In genomic region chr1:109083923-109084322, GRCh38 we compare ENCODE assay signal across 17 cellular contexts. TPM values are rescaled to one million over a fixed set of nuclear protein-coding genes. Genes with fewer than 3 reads are reported as not detected.
A peak's percentile ranks its signal among the peaks of the same experiment; 100 is the strongest.
DNase-seq lines count a peak whose midpoint lies in the region; ATAC-seq, FAIRE-seq and TF ChIP-seq lines count a peak whose summit lies in the region.
"Had no signal": no experiment of that assay in that cellular context is flagged by ENCODE, and none has a peak within 500 bp of the region (broad histone marks: within the 10 kb centered on the region; RNA-seq: fewer than 3 reads in every experiment).

No MANE protein-coding gene starts in this region.

- no peaks in the 10 kb centered on the region for H3K27me3 Mint-ChIP-seq in type B pancreatic cell
- H3K27me3 Mint-ChIP-seq in CD8-positive, alpha-beta memory T cell: peaks cover 0 to 5% of the 10 kb centered on the region in 2 donors
- H3K27me3 Mint-ChIP-seq: T-cell had no signal

- H3K27me3 ChIP-seq in HepG2 (ENCODE audit: control insufficient read depth in 1 of 2, insufficient read depth in 2 of 2, low read length in 2 of 2) (no peaks in the 10 kb centered on the region), right lobe of liver (no peaks in the 10 kb centered on the region), transverse colon (no peaks in the 10 kb centered on the region)
- H3K27me3 ChIP-seq in CD8-positive, alpha-beta memory T cell (ENCODE audit: insufficient read depth, low read length, poor library complexity, severe bottlenecking): no peaks in the 10 kb centered on the region
- H3K27me3 ChIP-seq: pancreas, vagina had no signal

- no peak overlapping the region for H3K4me3 Mint-ChIP-seq in type B pancreatic cell
- H3K4me3 Mint-ChIP-seq in CD8-positive, alpha-beta memory T cell: peak overlapping the region in 1 of 7 donors; percentile 41
- H3K4me3 Mint-ChIP-seq: T-cell had no signal

- peak overlapping the region; percentile 29; the same call in 1 of the 2 replicates for H3K9ac ChIP-seq in HepG2 (ENCODE audit: insufficient read depth, low read depth, low read length)
- H3K9ac ChIP-seq: KMS-11 had no signal

- H3K9me3 ChIP-seq in HepG2 (ENCODE audit: low read length) (no peaks in the 10 kb centered on the region), right lobe of liver (no peaks in the 10 kb centered on the region), mesodermal cell (ENCODE audit: control insufficient read depth, low read length) (no peaks in the 10 kb centered on the region), transverse colon (no peaks in the 10 kb centered on the region)
- H3K9me3 ChIP-seq in CD8-positive, alpha-beta memory T cell (ENCODE audit: low read length): no peaks in the 10 kb centered on the region
- H3K9me3 ChIP-seq: lower lobe of right lung, pancreas, vagina had no signal

- DNase-seq in HepG2 (ENCODE audit: low spot score): peak; percentile 82
- DNase-seq in right lobe of liver: no peak
- DNase-seq in astrocyte of the cerebellum (ENCODE audit: low read depth): peak; percentile 48
- no peak for DNase-seq in type B pancreatic cell (ENCODE audit: extremely low spot score, unreplicated experiment)
- no peak for DNase-seq in transverse colon
- DNase-seq in CD8-positive, alpha-beta memory T cell: no peak
- DNase-seq in HuH-7.5 (ENCODE audit: low spot score): no peak
- DNase-seq: activated CD4-positive, alpha-beta T cell treated with anti-CD3 and anti-CD28 coated beads for 48 hours; lower lobe of right lung; NCI-H2171; pancreas; T-cell had no signal

- no TSS peak for BruUV-seq in HepG2 (replicated peaks; lab: Mats Ljungman, UMichigan)

- FAIRE-seq in HepG2 (lab: Jason Lieb, UNC): no peak
- FAIRE-seq: pancreas had no signal

- H3K36me3 Mint-ChIP-seq in type B pancreatic cell: no peaks in the 10 kb centered on the region
- H3K36me3 Mint-ChIP-seq in CD8-positive, alpha-beta memory T cell: peaks cover 0 to 2% (median 0%) of the 10 kb centered on the region in 3 donors
- H3K36me3 Mint-ChIP-seq: T-cell had no signal

- in situ Hi-C loops in HepG2 (cut with HindIII; ENCODE audit: extremely low pct_ligation_motif_present, low pct_unique_long_range_greater_than_20kb) (no loop called here), astrocyte of the cerebellum (cut with HindIII; ENCODE audit: low sequenced_read_pairs) (no loop called here), transverse colon (cut with MboI; ENCODE audit: low pct_ligation_motif_present in 1 of 4, low pct_unique_long_range_greater_than_20kb in 1 of 4, low sequenced_read_pairs in 3 of 4) (no loop called here)

- H3K4me1 ChIP-seq in HepG2 (ENCODE audit: insufficient read depth, low read length) (peaks cover 45% of the 10 kb centered on the region), right lobe of liver (no peaks in the 10 kb centered on the region), mesodermal cell (ENCODE audit: control insufficient read depth, insufficient read depth, low read length, poor library complexity, severe bottlenecking) (peaks cover 4% of the 10 kb centered on the region), transverse colon (peaks cover 0 to 1% (median 0%) of the 10 kb centered on the region in 4 donors)
- no peaks in the 10 kb centered on the region for H3K4me1 ChIP-seq in CD8-positive, alpha-beta memory T cell (ENCODE audit: insufficient read depth, low read length)
- H3K4me1 ChIP-seq: pancreas had no signal

- peak overlapping the region in 1 of 3 experiments; percentile 57; a peak in 1 of 6 replicates for H3K4me3 ChIP-seq in HepG2 (replicated peaks in 1 of 3; ENCODE audit: insufficient read depth in 1 of 3, low read depth in 2 of 3, low read length in 3 of 3)
- H3K4me3 ChIP-seq in right lobe of liver: no peak overlapping the region
- no peak overlapping the region for H3K4me3 ChIP-seq in astrocyte of the cerebellum (ENCODE audit: low read depth, low read length)
- H3K4me3 ChIP-seq in mesodermal cell (ENCODE audit: extremely low read depth, insufficient read depth, low read length, poor library complexity, severe bottlenecking): no peak overlapping the region
- no peak overlapping the region for H3K4me3 ChIP-seq in transverse colon
- no peak overlapping the region for H3K4me3 ChIP-seq in CD8-positive, alpha-beta memory T cell (ENCODE audit: low read length)
- H3K4me3 ChIP-seq: lower lobe of right lung, pancreas, vagina had no signal

- no peak for TF ChIP-seq RAD21 in HepG2 (CRISPR knock-in tag; IDR thresholded peaks at IDR 0.05)

- TF ChIP-seq POLR2A in HepG2 (IDR thresholded peaks at IDR 0.05; ENCODE audit: insufficient read depth in 1 of 2, low read depth in 2 of 2, low read length in 2 of 2): no peak
- no peak for TF ChIP-seq POLR2A in right lobe of liver (IDR thresholded peaks at IDR 0.05)
- TF ChIP-seq POLR2A in transverse colon (IDR thresholded peaks at IDR 0.05): no peak

- H3K4me1 Mint-ChIP-seq in type B pancreatic cell (ENCODE audit: unreplicated experiment): no peaks in the 10 kb centered on the region
- H3K4me1 Mint-ChIP-seq in CD8-positive, alpha-beta memory T cell: peaks cover 0 to under 1% (median 0%) of the 10 kb centered on the region in 3 donors

- POLR2A ChIA-PET in HepG2 (lab: Yijun Ruan, JAX): interaction anchor here (1.5 to 4.0 kb wide), 3 partner anchors 8 to 42 kb away, joined by 4 to 26 read pairs (median 15); partner anchors contain the start of genes TAF13 and WDR47
- POLR2A ChIA-PET in CD8-positive, alpha-beta memory T cell (lab: Charles Lee): no interaction called here

- no peaks in the 10 kb centered on the region for H3K9me3 Mint-ChIP-seq in type B pancreatic cell
- H3K9me3 Mint-ChIP-seq in CD8-positive, alpha-beta memory T cell: no peaks in the 10 kb centered on the region
- H3K9me3 Mint-ChIP-seq: activated T-helper 2 cell treated with anti-CD3 and anti-CD28 coated beads, Interferon-gamma antibody, Interleukin-2, Interleukin-4, amounts not matched to agents 10 μg/mL and 5 μg/mL and 100 μg/mL, durations not matched to agents 14 hours and 24 hours and 36 hours; T-cell had no signal

- no peaks in the 10 kb centered on the region for H3K79me2 ChIP-seq in HepG2 (ENCODE audit: insufficient read depth, low read length)

- H3K27ac ChIP-seq in HepG2 (ENCODE audit: extremely low read length, insufficient read depth, low read length) (peak overlapping the region; percentile 21), right lobe of liver (no peak overlapping the region), mesodermal cell (ENCODE audit: low read depth, low read length, severe bottlenecking) (peak overlapping the region; percentile 42), transverse colon (no peak overlapping the region)
- no peak overlapping the region for H3K27ac ChIP-seq in CD8-positive, alpha-beta memory T cell (ENCODE audit: low read depth, low read length)
- H3K27ac ChIP-seq: epithelial cell of prostate, KMS-11, lower lobe of right lung, pancreas, vagina had no signal

- no peak for TF ChIP-seq CTCF in HepG2 (CRISPR knock-in tag; IDR thresholded peaks at IDR 0.05)
- TF ChIP-seq CTCF in right lobe of liver (IDR thresholded peaks at IDR 0.05): no peak
- TF ChIP-seq CTCF in astrocyte of the cerebellum (IDR thresholded peaks at IDR 0.05; ENCODE audit: low read depth, low read length, missing control alignments): no peak
- no peak for TF ChIP-seq CTCF in type B pancreatic cell (conservative IDR thresholded peaks at IDR 0.05)
- no peak for TF ChIP-seq CTCF in transverse colon (IDR thresholded peaks at IDR 0.05)

- CTCF ChIA-PET in HepG2 (lab: Yijun Ruan, JAX; ENCODE audit: low intra/inter-chr PET ratio, low total read pairs): no interaction called here
- CTCF ChIA-PET in CD8-positive, alpha-beta memory T cell (lab: Charles Lee): interaction anchor here (1.0 to 5.0 kb wide), 2 partner anchors 16 to 29 kb away, joined by 6 to 23 read pairs; a partner anchor contains a TSS

- ATAC-seq in HepG2 (peak; percentile 67), right lobe of liver (no peak)
- ATAC-seq: lower lobe of right lung, T-cell had no signal

- peak overlapping the region; percentile 62 for H3K27ac Mint-ChIP-seq in type B pancreatic cell
- no peak overlapping the region for H3K27ac Mint-ChIP-seq in CD8-positive, alpha-beta memory T cell
- H3K27ac Mint-ChIP-seq: activated T-helper 2 cell treated with anti-CD3 and anti-CD28 coated beads, Interferon-gamma antibody, Interleukin-2, Interleukin-4, amounts not matched to agents 10 μg/mL and 5 μg/mL and 100 μg/mL, durations not matched to agents 14 hours and 24 hours and 36 hours had no signal

- peak overlapping the region; percentile 74 for H3K4me2 ChIP-seq in HepG2 (ENCODE audit: low read depth, low read length)
- H3K4me2 ChIP-seq: KMS-11 had no signal

- H3K36me3 ChIP-seq in HepG2 (replicated peaks in 1 of 2; ENCODE audit: control insufficient read depth in 1 of 2, insufficient read depth in 2 of 2, low read length in 2 of 2) (no peaks in the 10 kb centered on the region), right lobe of liver (no peaks in the 10 kb centered on the region), mesodermal cell (ENCODE audit: control insufficient read depth, insufficient read depth, low read length) (no peaks in the 10 kb centered on the region), transverse colon (no peaks in the 10 kb centered on the region)
- H3K36me3 ChIP-seq in CD8-positive, alpha-beta memory T cell (ENCODE audit: insufficient read depth, low read length): no peaks in the 10 kb centered on the region
- H3K36me3 ChIP-seq: lower lobe of right lung, pancreas, vagina had no signal

- H2AFZ ChIP-seq in HepG2 (ENCODE audit: low read length): peak overlapping the region; percentile 59

- 0% methylated on average over 1 of the region's 1 CpG for WGBS in HepG2 (ENCODE audit: low lambda C conversion rate)
- WGBS in right lobe of liver (ENCODE audit: insufficient coverage, low coverage, low lambda C conversion rate, missing lambda C conversion rate): 46% methylated on average over 1 of the region's 1 CpG
- 71% methylated on average over 1 of the region's 1 CpG; no CpG with 5 or more reads in 1 of the 2 experiments for WGBS in mesodermal cell (ENCODE audit: insufficient coverage in 2 of 2), 2 experiments
- 53% methylated on average over 1 of the region's 1 CpG; no CpG with 5 or more reads in 1 of the 2 donors for WGBS in transverse colon (ENCODE audit: low coverage in 1 of 2), 2 donors

- intact Hi-C loops in HepG2 (cut with micrococcal nuclease; ENCODE audit: unreplicated experiment) (no loop called here), right lobe of liver (cut with DNase I) (no loop called here), transverse colon (cut with DNase I; ENCODE audit: low total_unique reads) (no loop called here)

- no peaks in the 10 kb centered on the region for H4K20me1 ChIP-seq in HepG2 (ENCODE audit: insufficient read depth, low read length)

- TF ChIP-seq EP300 in HepG2 (IDR thresholded peaks at IDR 0.05; ENCODE audit: low read depth in 2 of 2, low read length in 2 of 2): no peak
- TF ChIP-seq EP300 in HepG2 (CRISPR knock-in tag; IDR thresholded peaks at IDR 0.05; ENCODE audit: borderline replicate concordance): no peak
- no peak for TF ChIP-seq EP300 in transverse colon (IDR thresholded peaks at IDR 0.05; ENCODE audit: low read depth)

RNA-seq across cellular contexts. Expression of gene TMEM167B, which starts 6.6 kb away (rescaled TPM):
- 22.4 and 24.4 TPM in 2 replicates for total RNA-seq in HepG2 (2016; rRNA removed; fragmentation: Illumina TruSeq; extraction: Trizol)
- total RNA-seq in HepG2 (2016; cell fraction: cytosol; rRNA removed; fragmentation: Illumina TruSeq; extraction: Trizol; ENCODE audit: low read depth): 4.3 and 5.4 TPM in 2 replicates
- 23.6 and 26.0 TPM in 2 replicates for total RNA-seq in HepG2 (2016; cell fraction: insoluble cytoplasmic fraction; rRNA removed; fragmentation: Illumina TruSeq; extraction: Trizol)
- 14.2 and 15.4 TPM in 2 replicates for total RNA-seq in HepG2 (2016; cell fraction: membrane; rRNA removed; fragmentation: Illumina TruSeq; extraction: Trizol)
- 15.0 and 18.4 TPM in 2 replicates for total RNA-seq in HepG2 (2016; cell fraction: nucleus; rRNA removed; fragmentation: Illumina TruSeq; extraction: Trizol)
- 9.5 and 10.2 TPM in 2 replicates for polyA plus RNA-seq in HepG2 (2011; rRNA removed)
- polyA plus RNA-seq in HepG2 (2011; cell fraction: cytosol; rRNA removed): 6.3 and 7.9 TPM in 2 replicates
- polyA plus RNA-seq in HepG2 (2011; cell fraction: nucleus; rRNA removed): 4.6 and 5.9 TPM in 2 replicates
- polyA plus RNA-seq in HepG2 (2012): 21.2 and 25.3 TPM in 2 replicates
- 4.8 and 7.2 TPM in 2 replicates for polyA plus RNA-seq in HepG2 (2016; cell fraction: cytosol; fragmentation: Illumina TruSeq; extraction: Trizol; ENCODE audit: low read depth)
- 22.2 and 24.2 TPM in 2 replicates for polyA plus RNA-seq in HepG2 (2016; cell fraction: insoluble cytoplasmic fraction; fragmentation: Illumina TruSeq; extraction: Trizol; ENCODE audit: low read depth)
- polyA plus RNA-seq in HepG2 (2016; cell fraction: membrane; fragmentation: Illumina TruSeq; extraction: Trizol; ENCODE audit: low read depth): 9.2 and 10.4 TPM in 2 replicates
- 17.0 and 18.9 TPM in 2 replicates for polyA plus RNA-seq in HepG2 (2016; cell fraction: nucleus; fragmentation: Illumina TruSeq; extraction: Trizol; ENCODE audit: insufficient read depth, low read depth)
- polyA minus RNA-seq in HepG2 (2011; rRNA and poly(A)+ RNA removed; ENCODE audit: low replicate concordance): 2.5 and 3.6 TPM in 2 replicates
- 9.4 and 11.4 TPM in 2 replicates for polyA minus RNA-seq in HepG2 (2011; cell fraction: cytosol; rRNA and poly(A)+ RNA removed)
- 5.8 and 7.1 TPM in 2 replicates for polyA minus RNA-seq in HepG2 (2011; cell fraction: nucleus; rRNA and poly(A)+ RNA removed)
- total RNA-seq in right lobe of liver: 10 to 100 TPM; 10.5 to 21.9 (median 15.1) TPM
- polyA plus RNA-seq in mesodermal cell (2013, experiment 1 of 2): 20.1 TPM
- 18.8 TPM for polyA plus RNA-seq in mesodermal cell (2013, experiment 2 of 2)
- total RNA-seq in type B pancreatic cell (ENCODE audit: low replicate concordance): 29.6 and 38.8 TPM in 2 replicates
- 10 to 100 TPM in 3 of 4 donors, 1 to 10 TPM in 1; 2.2 to 23.0 (median 18.8) TPM for total RNA-seq in transverse colon
- total RNA-seq in CD8-positive, alpha-beta memory T cell: 10 to 100 TPM; 30.3 to 36.6 TPM
- polyA plus RNA-seq in CD8-positive, alpha-beta memory T cell: 38.2 TPM

RNA-seq across cellular contexts. Expression of gene TAF13, which starts 8.1 kb away (rescaled TPM):
- total RNA-seq in HepG2 (2016; rRNA removed; fragmentation: Illumina TruSeq; extraction: Trizol) (36.3 and 62.1 TPM in 2 replicates), right lobe of liver (10 to 100 TPM; 19.2 to 41.1 (median 26.4) TPM), type B pancreatic cell (ENCODE audit: low replicate concordance) (30.0 and 37.8 TPM in 2 replicates), transverse colon (10 to 100 TPM in 3 of 4 donors, 1 to 10 TPM in 1; 4.0 to 33.0 (median 32.0) TPM)
- total RNA-seq in HepG2 (2016; cell fraction: cytosol; rRNA removed; fragmentation: Illumina TruSeq; extraction: Trizol; ENCODE audit: low read depth): 9.0 and 10.1 TPM in 2 replicates
- total RNA-seq in HepG2 (2016; cell fraction: insoluble cytoplasmic fraction; rRNA removed; fragmentation: Illumina TruSeq; extraction: Trizol): 40.2 and 62.3 TPM in 2 replicates
- total RNA-seq in HepG2 (2016; cell fraction: membrane; rRNA removed; fragmentation: Illumina TruSeq; extraction: Trizol): 28.6 and 37.3 TPM in 2 replicates
- total RNA-seq in HepG2 (2016; cell fraction: nucleus; rRNA removed; fragmentation: Illumina TruSeq; extraction: Trizol): 15.9 and 16.8 TPM in 2 replicates
- polyA plus RNA-seq in HepG2 (2011; rRNA removed): 8.6 and 11.5 TPM in 2 replicates
- 2.9 and 5.7 TPM in 2 replicates for polyA plus RNA-seq in HepG2 (2011; cell fraction: cytosol; rRNA removed)
- polyA plus RNA-seq in HepG2 (2011; cell fraction: nucleus; rRNA removed): 1.1 and 2.3 TPM in 2 replicates
- polyA plus RNA-seq in HepG2 (2012): 17.4 and 25.3 TPM in 2 replicates
- polyA plus RNA-seq in HepG2 (2016; cell fraction: cytosol; fragmentation: Illumina TruSeq; extraction: Trizol; ENCODE audit: low read depth): 9.4 and 9.5 TPM in 2 replicates
- 69.4 and 70.2 TPM in 2 replicates for polyA plus RNA-seq in HepG2 (2016; cell fraction: insoluble cytoplasmic fraction; fragmentation: Illumina TruSeq; extraction: Trizol; ENCODE audit: low read depth)
- polyA plus RNA-seq in HepG2 (2016; cell fraction: membrane; fragmentation: Illumina TruSeq; extraction: Trizol; ENCODE audit: low read depth): 26.1 and 31.2 TPM in 2 replicates
- 29.1 and 33.5 TPM in 2 replicates for polyA plus RNA-seq in HepG2 (2016; cell fraction: nucleus; fragmentation: Illumina TruSeq; extraction: Trizol; ENCODE audit: insufficient read depth, low read depth)
- polyA minus RNA-seq in HepG2 (2011; rRNA and poly(A)+ RNA removed; ENCODE audit: low replicate concordance): 2.6 and 6.6 TPM in 2 replicates
- 10.6 and 12.0 TPM in 2 replicates for polyA minus RNA-seq in HepG2 (2011; cell fraction: cytosol; rRNA and poly(A)+ RNA removed)
- polyA minus RNA-seq in HepG2 (2011; cell fraction: nucleus; rRNA and poly(A)+ RNA removed): 5.9 and 7.8 TPM in 2 replicates
- polyA plus RNA-seq in mesodermal cell (2013, experiment 1 of 2): 43.5 TPM
- polyA plus RNA-seq in mesodermal cell (2013, experiment 2 of 2): 45.5 TPM
- total RNA-seq in CD8-positive, alpha-beta memory T cell: 10 to 100 TPM; 37.5 to 40.9 TPM
- polyA plus RNA-seq in CD8-positive, alpha-beta memory T cell: 2.3 TPM

RNA-seq across cellular contexts. Expression of gene ELAPOR1, which starts 30.0 kb away (rescaled TPM):
- total RNA-seq in HepG2 (2016; rRNA removed; fragmentation: Illumina TruSeq; extraction: Trizol): 0.14 and 0.20 TPM in 2 replicates
- 0.09 and 0.10 TPM in 2 replicates for total RNA-seq in HepG2 (2016; cell fraction: cytosol; rRNA removed; fragmentation: Illumina TruSeq; extraction: Trizol; ENCODE audit: low read depth)
- 0.12 and 0.22 TPM in 2 replicates for total RNA-seq in HepG2 (2016; cell fraction: insoluble cytoplasmic fraction; rRNA removed; fragmentation: Illumina TruSeq; extraction: Trizol)
- total RNA-seq in HepG2 (2016; cell fraction: membrane; rRNA removed; fragmentation: Illumina TruSeq; extraction: Trizol): 0.06 and 0.24 TPM in 2 replicates
- 0.71 and 1.2 TPM in 2 replicates for total RNA-seq in HepG2 (2016; cell fraction: nucleus; rRNA removed; fragmentation: Illumina TruSeq; extraction: Trizol)
- 0.12 and 0.13 TPM in 2 replicates for polyA plus RNA-seq in HepG2 (2011; rRNA removed)
- 0.09 and 0.16 TPM in 2 replicates for polyA plus RNA-seq in HepG2 (2011; cell fraction: cytosol; rRNA removed)
- 0.32 and 0.38 TPM in 2 replicates for polyA plus RNA-seq in HepG2 (2011; cell fraction: nucleus; rRNA removed)
- polyA plus RNA-seq in HepG2 (2012): 0.07 and 0.16 TPM in 2 replicates
- 0.14 and 0.19 TPM in 2 replicates for polyA plus RNA-seq in HepG2 (2016; cell fraction: cytosol; fragmentation: Illumina TruSeq; extraction: Trizol; ENCODE audit: low read depth)
- 0.19 TPM in 2 replicates for polyA plus RNA-seq in HepG2 (2016; cell fraction: insoluble cytoplasmic fraction; fragmentation: Illumina TruSeq; extraction: Trizol; ENCODE audit: low read depth)
- 0.08 and 0.18 TPM in 2 replicates for polyA plus RNA-seq in HepG2 (2016; cell fraction: membrane; fragmentation: Illumina TruSeq; extraction: Trizol; ENCODE audit: low read depth)
- polyA plus RNA-seq in HepG2 (2016; cell fraction: nucleus; fragmentation: Illumina TruSeq; extraction: Trizol; ENCODE audit: insufficient read depth, low read depth): 0.17 TPM in 1 of 2 replicates, not detected in the other
- 0.80 and 2.9 TPM in 2 replicates for polyA minus RNA-seq in HepG2 (2011; rRNA and poly(A)+ RNA removed; ENCODE audit: low replicate concordance)
- polyA minus RNA-seq in HepG2 (2011; cell fraction: cytosol; rRNA and poly(A)+ RNA removed): not detected in 2 replicates
- 0.39 and 0.50 TPM in 2 replicates for polyA minus RNA-seq in HepG2 (2011; cell fraction: nucleus; rRNA and poly(A)+ RNA removed)
- total RNA-seq in right lobe of liver: 1 to 10 TPM in 1 of 6 experiments, under 1 TPM in 5; 0.16 to 1.2 (median 0.22) TPM
- polyA plus RNA-seq in mesodermal cell (2013, experiment 1 of 2): 1.1 TPM
- 0.46 TPM for polyA plus RNA-seq in mesodermal cell (2013, experiment 2 of 2)
- total RNA-seq in type B pancreatic cell (ENCODE audit: low replicate concordance): 25.6 and 27.4 TPM in 2 replicates
- 10 to 100 TPM; 19.5 to 72.2 (median 38.4) TPM for total RNA-seq in transverse colon
- total RNA-seq in CD8-positive, alpha-beta memory T cell: 10 to 100 TPM; 11.3 to 13.9 TPM
- polyA plus RNA-seq in CD8-positive, alpha-beta memory T cell: 15.7 TPM

RNA-seq across cellular contexts. Expression of gene WDR47, which starts 42.0 kb away (rescaled TPM):
- total RNA-seq in HepG2 (2016; rRNA removed; fragmentation: Illumina TruSeq; extraction: Trizol) (5.9 and 6.0 TPM in 2 replicates), right lobe of liver (1 to 10 TPM; 2.4 to 4.2 (median 2.6) TPM), type B pancreatic cell (ENCODE audit: low replicate concordance) (12.6 and 15.2 TPM in 2 replicates), transverse colon (10 to 100 TPM in 2 of 4 donors, 1 to 10 TPM in 2; 6.7 to 12.1 (median 9.7) TPM)
- 2.0 and 2.2 TPM in 2 replicates for total RNA-seq in HepG2 (2016; cell fraction: cytosol; rRNA removed; fragmentation: Illumina TruSeq; extraction: Trizol; ENCODE audit: low read depth)
- 5.5 and 7.3 TPM in 2 replicates for total RNA-seq in HepG2 (2016; cell fraction: insoluble cytoplasmic fraction; rRNA removed; fragmentation: Illumina TruSeq; extraction: Trizol)
- 3.1 and 4.0 TPM in 2 replicates for total RNA-seq in HepG2 (2016; cell fraction: membrane; rRNA removed; fragmentation: Illumina TruSeq; extraction: Trizol)
- total RNA-seq in HepG2 (2016; cell fraction: nucleus; rRNA removed; fragmentation: Illumina TruSeq; extraction: Trizol): 7.6 and 7.7 TPM in 2 replicates
- polyA plus RNA-seq in HepG2 (2011; rRNA removed): 3.7 and 4.3 TPM in 2 replicates
- 1.7 and 2.7 TPM in 2 replicates for polyA plus RNA-seq in HepG2 (2011; cell fraction: cytosol; rRNA removed)
- 5.3 and 5.7 TPM in 2 replicates for polyA plus RNA-seq in HepG2 (2011; cell fraction: nucleus; rRNA removed)
- polyA plus RNA-seq in HepG2 (2012): 3.1 and 3.2 TPM in 2 replicates
- polyA plus RNA-seq in HepG2 (2016; cell fraction: cytosol; fragmentation: Illumina TruSeq; extraction: Trizol; ENCODE audit: low read depth): 0.14 and 0.19 TPM in 2 replicates
- polyA plus RNA-seq in HepG2 (2016; cell fraction: insoluble cytoplasmic fraction; fragmentation: Illumina TruSeq; extraction: Trizol; ENCODE audit: low read depth): 4.0 and 4.5 TPM in 2 replicates
- polyA plus RNA-seq in HepG2 (2016; cell fraction: membrane; fragmentation: Illumina TruSeq; extraction: Trizol; ENCODE audit: low read depth): 0.56 and 0.84 TPM in 2 replicates
- polyA plus RNA-seq in HepG2 (2016; cell fraction: nucleus; fragmentation: Illumina TruSeq; extraction: Trizol; ENCODE audit: insufficient read depth, low read depth): 8.1 and 9.3 TPM in 2 replicates
- polyA minus RNA-seq in HepG2 (2011; rRNA and poly(A)+ RNA removed; ENCODE audit: low replicate concordance): 3.0 and 7.0 TPM in 2 replicates
- polyA minus RNA-seq in HepG2 (2011; cell fraction: cytosol; rRNA and poly(A)+ RNA removed): 6.3 and 7.3 TPM in 2 replicates
- 8.0 and 10.6 TPM in 2 replicates for polyA minus RNA-seq in HepG2 (2011; cell fraction: nucleus; rRNA and poly(A)+ RNA removed)
- polyA plus RNA-seq in mesodermal cell (2013, experiment 1 of 2): 11.8 TPM
- 11.2 TPM for polyA plus RNA-seq in mesodermal cell (2013, experiment 2 of 2)
- total RNA-seq in CD8-positive, alpha-beta memory T cell: 10 to 100 TPM; 14.4 to 15.1 TPM
- polyA plus RNA-seq in CD8-positive, alpha-beta memory T cell: 6.2 TPM

Comparison
In these comparisons a context has a peak if more than half of its experiments do, and no peak if none do; other contexts are left out.
1. DNase-seq: peak in HepG2 (single experiment) and astrocyte of the cerebellum (single experiment); none in right lobe of liver (0 of 3), type B pancreatic cell (single experiment), transverse colon (single experiment), CD8-positive, alpha-beta memory T cell (0 of 5) and HuH-7.5 (single experiment).
2. H3K27ac ChIP-seq: peak in HepG2 (single experiment) and mesodermal cell (single experiment); none in right lobe of liver (0 of 3), transverse colon (0 of 4) and CD8-positive, alpha-beta memory T cell (single experiment).
3. RNA of gene ELAPOR1, which starts 30.0 kb away (total RNA-seq): 19.5 to 72.2 TPM in transverse colon, 25.6 to 27.4 TPM in type B pancreatic cell and 11.3 to 13.9 TPM in CD8-positive, alpha-beta memory T cell; 0.16 to 1.2 TPM in right lobe of liver and 0.06 to 1.2 TPM in HepG2; every median in the first group is over 4 times any median in the second.